In genomic region chrX:701673-702072, GRCh38 we compare ENCODE assay signal across 22 cellular contexts.
"Had no signal": no experiment of that assay in that cellular context is flagged by ENCODE, and none has a peak within 500 bp of the region (broad histone marks: within the 10 kb centered on the region; RNA-seq: fewer than 3 reads in every experiment).

No MANE protein-coding gene starts in this region.

- H3K4me1 ChIP-seq: heart right ventricle, left ventricle myocardium inferior, right atrium auricular region, right lobe of liver, stomach, tibial artery, upper lobe of left lung, vagina had no signal

- H3K36me3 ChIP-seq: heart right ventricle, left ventricle myocardium inferior, ovary, right atrium auricular region, right lobe of liver, stomach, thoracic aorta, tibial artery, upper lobe of left lung, vagina had no signal

- H3K27me3 ChIP-seq: heart right ventricle, hepatocyte, ovary, right atrium auricular region, right lobe of liver, stomach, tibial artery, upper lobe of left lung, vagina had no signal

- H3K4me3 ChIP-seq: heart right ventricle, hepatocyte, left ventricle myocardium inferior, lung, ovary, right atrium auricular region, right lobe of liver, skin epidermis, stomach, thoracic aorta, tibial artery, upper lobe of left lung, vagina had no signal

- H3K4me3 Mint-ChIP-seq: naive thymus-derived CD8-positive, alpha-beta T cell; stimulated activated naive B cell treated with anti-CD40 and anti-IgM and Interleukin-4, amounts not matched to agents 10 μg/mL and 1 μg/mL and 100 μg/mL, for 72 hours had no signal

- DNase-seq: heart right ventricle; kidney; left ventricle myocardium inferior; ovary; stimulated activated CD4-positive, alpha-beta T cell treated with anti-CD3 and anti-CD28 coated beads, Interleukin-12 subunit alpha, Interleukin-12 subunit beta, amount 100 ng/mL, for 4 hours; stimulated activated CD4-positive, alpha-beta T cell treated with anti-CD3 and anti-CD28 coated beads, Interleukin-15, amount 100 ng/mL, for 24 hours; stimulated activated CD4-positive, alpha-beta T cell treated with anti-CD3 and anti-CD28 coated beads, Interleukin-2, amount 100 ng/mL, for 24 hours; stimulated activated CD4-positive, alpha-beta T cell treated with anti-CD3 and anti-CD28 coated beads, Interleukin-4, amount 100 ng/mL, for 1 hour; stimulated activated naive B cell treated with anti-CD40 and anti-IgM and Interleukin-4, amounts not matched to agents 10 μg/mL and 1 μg/mL and 100 μg/mL, for 72 hours; stimulated activated naive CD8-positive, alpha-beta T cell treated with anti-CD3 and anti-CD28 coated beads, Interleukin-15, Interleukin-2, amounts not matched to agents 100 U/mL and 50 U/mL, for 24 hours; stomach; tibial artery; upper lobe of left lung had no signal

- H3K9me3 ChIP-seq: ovary, right lobe of liver, thoracic aorta had no signal

- H3K27ac ChIP-seq: heart right ventricle, hepatocyte, left ventricle myocardium inferior, ovary, right atrium auricular region, right lobe of liver, skin epidermis, stomach, thoracic aorta, tibial artery, upper lobe of left lung, vagina had no signal

- H3K27ac Mint-ChIP-seq: naive thymus-derived CD8-positive, alpha-beta T cell; progenitor cell of endocrine pancreas; stimulated activated naive B cell treated with anti-CD40 and anti-IgM and Interleukin-4, amounts not matched to agents 10 μg/mL and 1 μg/mL and 100 μg/mL, for 72 hours had no signal

- ATAC-seq: heart right ventricle; naive thymus-derived CD8-positive, alpha-beta T cell; stimulated activated naive B cell treated with anti-CD40 and anti-IgM and Interleukin-4, amounts not matched to agents 10 μg/mL and 1 μg/mL and 100 μg/mL, for 72 hours; stimulated activated naive CD8-positive, alpha-beta T cell treated with anti-CD3 and anti-CD28 coated beads, Interleukin-15, Interleukin-2, amounts not matched to agents 100 U/mL and 50 U/mL, for 24 hours had no signal
